In the genomic region with DNA sequence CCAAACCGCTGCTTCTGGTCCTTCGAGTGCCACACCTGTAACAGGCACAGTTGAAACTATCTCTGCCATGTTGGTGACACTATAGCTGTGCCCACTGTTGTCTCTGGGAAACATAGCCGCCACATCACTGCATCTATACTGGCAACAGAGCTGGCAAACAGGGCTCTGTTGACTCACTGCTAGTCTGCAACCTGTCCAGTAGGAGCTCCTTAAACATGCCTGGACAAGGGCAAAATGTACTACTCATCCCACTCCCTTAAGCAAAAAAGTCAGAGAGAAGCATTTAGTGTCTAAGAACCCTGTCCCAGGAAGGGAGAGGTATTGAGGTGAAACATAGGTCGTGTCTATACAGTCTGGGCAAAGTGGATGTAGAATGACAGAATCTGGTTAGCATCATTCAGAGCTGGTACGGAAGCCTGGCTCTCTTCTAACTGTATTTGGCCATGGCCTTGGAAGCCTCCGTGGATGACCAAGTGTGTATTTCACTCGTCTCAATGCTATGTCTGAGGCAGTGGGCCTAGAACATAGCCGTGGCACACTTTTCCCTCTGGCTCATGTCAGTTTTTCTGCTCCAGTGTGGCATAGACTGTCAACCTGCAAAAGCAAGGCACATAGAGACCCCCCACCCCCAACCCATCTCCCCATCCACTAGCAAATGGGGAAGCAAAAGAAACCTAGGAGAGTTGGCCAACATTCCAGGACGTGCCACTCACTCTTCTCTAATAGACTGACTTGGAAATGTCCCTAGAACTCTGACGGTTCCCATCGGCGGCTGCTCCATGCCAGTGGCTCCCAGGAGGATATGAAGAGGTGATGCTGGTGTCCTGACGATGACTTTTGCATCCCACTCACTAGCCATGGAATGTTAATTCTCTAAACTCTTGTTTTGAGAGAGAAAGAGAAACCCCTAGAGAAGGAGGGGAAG, we compare ENCODE assay signal across 1 cellular context.
TF ChIP-seq lines count a peak whose summit lies in the region.

No MANE protein-coding gene starts in this region.

TF ChIP-seq in K562, 482 proteins besides CTCF, POLR2A, EP300 and RAD21:
- no peak for TF ChIP-seq ZNF707 (CRISPR knock-in tag; conservative IDR thresholded peaks at IDR 0.05)
- TF ChIP-seq IFI16 (CRISPR knock-in tag; IDR thresholded peaks at IDR 0.05): no peak
- no peak for TF ChIP-seq PML (IDR thresholded peaks at IDR 0.05; ENCODE audit: low read length)
- TF ChIP-seq, protein P1, sequence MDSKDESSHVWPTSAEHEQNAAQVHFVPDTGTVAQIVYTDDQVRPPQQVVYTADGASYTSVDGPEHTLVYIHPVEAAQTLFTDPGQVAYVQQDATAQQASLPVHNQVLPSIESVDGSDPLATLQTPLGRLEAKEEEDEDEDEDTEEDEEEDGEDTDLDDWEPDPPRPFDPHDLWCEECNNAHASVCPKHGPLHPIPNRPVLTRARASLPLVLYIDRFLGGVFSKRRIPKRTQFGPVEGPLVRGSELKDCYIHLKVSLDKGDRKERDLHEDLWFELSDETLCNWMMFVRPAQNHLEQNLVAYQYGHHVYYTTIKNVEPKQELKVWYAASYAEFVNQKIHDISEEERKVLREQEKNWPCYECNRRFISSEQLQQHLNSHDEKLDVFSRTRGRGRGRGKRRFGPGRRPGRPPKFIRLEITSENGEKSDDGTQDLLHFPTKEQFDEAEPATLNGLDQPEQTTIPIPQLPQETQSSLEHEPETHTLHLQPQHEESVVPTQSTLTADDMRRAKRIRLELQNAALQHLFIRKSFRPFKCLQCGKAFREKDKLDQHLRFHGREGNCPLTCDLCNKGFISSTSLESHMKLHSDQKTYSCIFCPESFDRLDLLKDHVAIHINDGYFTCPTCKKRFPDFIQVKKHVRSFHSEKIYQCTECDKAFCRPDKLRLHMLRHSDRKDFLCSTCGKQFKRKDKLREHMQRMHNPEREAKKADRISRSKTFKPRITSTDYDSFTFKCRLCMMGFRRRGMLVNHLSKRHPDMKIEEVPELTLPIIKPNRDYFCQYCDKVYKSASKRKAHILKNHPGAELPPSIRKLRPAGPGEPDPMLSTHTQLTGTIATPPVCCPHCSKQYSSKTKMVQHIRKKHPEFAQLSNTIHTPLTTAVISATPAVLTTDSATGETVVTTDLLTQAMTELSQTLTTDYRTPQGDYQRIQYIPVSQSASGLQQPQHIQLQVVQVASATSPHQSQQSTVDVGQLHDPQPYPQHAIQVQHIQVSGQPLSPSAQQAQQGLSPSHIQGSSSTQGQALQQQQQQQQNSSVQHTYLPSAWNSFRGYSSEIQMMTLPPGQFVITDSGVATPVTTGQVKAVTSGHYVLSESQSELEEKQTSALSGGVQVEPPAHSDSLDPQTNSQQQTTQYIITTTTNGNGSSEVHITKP (IDR thresholded peaks at IDR 0.05; ENCODE audit: partially characterized antibody): no peak
- TF ChIP-seq SMC3 (conservative IDR thresholded peaks at IDR 0.05; ENCODE audit: insufficient read depth, low read depth, low read length): no peak
- no peak for TF ChIP-seq MTF1 (CRISPR knock-in tag; IDR thresholded peaks at IDR 0.05; ENCODE audit: borderline replicate concordance)
- TF ChIP-seq RB1 (IDR thresholded peaks at IDR 0.05; ENCODE audit: low read depth): no peak
- no peak for TF ChIP-seq PCBP2 (IDR thresholded peaks at IDR 0.05; ENCODE audit: low read depth, low read length, poor library complexity, severe bottlenecking)
- no peak for TF ChIP-seq MCM7 (IDR thresholded peaks at IDR 0.05)
- TF ChIP-seq HDAC1 (IDR thresholded peaks at IDR 0.05): no peak
- TF ChIP-seq BCL6 (CRISPR knock-in tag; IDR thresholded peaks at IDR 0.05): no peak
- no peak for TF ChIP-seq TGIF2 (CRISPR knock-in tag; IDR thresholded peaks at IDR 0.05)
- TF ChIP-seq, protein P2, sequence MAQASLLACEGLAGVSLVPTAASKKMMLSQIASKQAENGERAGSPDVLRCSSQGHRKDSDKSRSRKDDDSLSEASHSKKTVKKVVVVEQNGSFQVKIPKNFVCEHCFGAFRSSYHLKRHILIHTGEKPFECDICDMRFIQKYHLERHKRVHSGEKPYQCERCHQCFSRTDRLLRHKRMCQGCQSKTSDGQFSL (CRISPR knock-in tag; IDR thresholded peaks at IDR 0.05): no peak
- TF ChIP-seq, protein P2 (tag; IDR thresholded peaks at IDR 0.05): no peak
- no peak for TF ChIP-seq U2AF2 (optimal IDR thresholded peaks at IDR 0.05; ENCODE audit: low read depth, low read length)
- TF ChIP-seq, protein P3, sequence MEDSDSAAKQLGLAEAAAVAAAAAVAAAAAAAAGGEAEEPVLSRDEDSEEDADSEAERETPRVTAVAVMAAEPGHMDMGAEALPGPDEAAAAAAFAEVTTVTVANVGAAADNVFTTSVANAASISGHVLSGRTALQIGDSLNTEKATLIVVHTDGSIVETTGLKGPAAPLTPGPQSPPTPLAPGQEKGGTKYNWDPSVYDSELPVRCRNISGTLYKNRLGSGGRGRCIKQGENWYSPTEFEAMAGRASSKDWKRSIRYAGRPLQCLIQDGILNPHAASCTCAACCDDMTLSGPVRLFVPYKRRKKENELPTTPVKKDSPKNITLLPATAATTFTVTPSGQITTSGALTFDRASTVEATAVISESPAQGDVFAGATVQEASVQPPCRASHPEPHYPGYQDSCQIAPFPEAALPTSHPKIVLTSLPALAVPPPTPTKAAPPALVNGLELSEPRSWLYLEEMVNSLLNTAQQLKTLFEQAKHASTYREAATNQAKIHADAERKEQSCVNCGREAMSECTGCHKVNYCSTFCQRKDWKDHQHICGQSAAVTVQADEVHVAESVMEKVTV (CRISPR knock-in tag; IDR thresholded peaks at IDR 0.05): no peak
- TF ChIP-seq FOXA1 (IDR thresholded peaks at IDR 0.05; ENCODE audit: borderline replicate concordance): no peak
- TF ChIP-seq ZSCAN29 (IDR thresholded peaks at IDR 0.05): no peak
TF ChIP-seq in K562: peak in this region for 0.
